In genomic region chr2:103552775-103553174, GRCh38 we compare ENCODE assay signal across 1 cellular context.
TF ChIP-seq lines count a peak whose summit lies in the region.

No MANE protein-coding gene starts in this region.

TF ChIP-seq in K562, 482 proteins besides CTCF, POLR2A, EP300 and RAD21 (continued from another document):
- TF ChIP-seq MITF (IDR thresholded peaks at IDR 0.05) (no peak), KAT2B (IDR thresholded peaks at IDR 0.05; ENCODE audit: low read depth, low read length) (no peak), TBP (optimal IDR thresholded peaks at IDR 0.05; ENCODE audit: low read depth, low read length) (no peak), RUNX1 (IDR thresholded peaks at IDR 0.05; ENCODE audit: low read depth) (no peak), ZNF277 (CRISPR knock-in tag; IDR thresholded peaks at IDR 0.05; ENCODE audit: borderline replicate concordance) (no peak), NFE2L1 (tag; IDR thresholded peaks at IDR 0.05; ENCODE audit: borderline replicate concordance, low read depth) (peak; percentile 58; the same call in 1 of the 2 replicates), SNIP1 (IDR thresholded peaks at IDR 0.05; ENCODE audit: low read depth) (no peak), PTBP1 (IDR thresholded peaks at IDR 0.05; ENCODE audit: low read depth, low read length) (no peak), ATF7 (IDR thresholded peaks at IDR 0.05) (no peak), SIRT6 (IDR thresholded peaks at IDR 0.05; ENCODE audit: low read depth, low read length) (no peak), TAF9B (IDR thresholded peaks at IDR 0.05; ENCODE audit: partially characterized antibody) (no peak), MAFK (IDR thresholded peaks at IDR 0.05; ENCODE audit: low read length) (peak; percentile 40; the same call in 1 of the 2 replicates), MGA (IDR thresholded peaks at IDR 0.05) (no peak), ZNF146 (CRISPR knock-in tag; IDR thresholded peaks at IDR 0.05; ENCODE audit: unreplicated experiment) (no peak), RCOR1 (IDR thresholded peaks at IDR 0.05; ENCODE audit: borderline replicate concordance in 1 of 2, low read depth in 2 of 2, low read length in 2 of 2) (no peak), FIP1L1 (IDR thresholded peaks at IDR 0.05; ENCODE audit: low read depth, low read length, poor library complexity, severe bottlenecking) (no peak), CHD1 (IDR thresholded peaks at IDR 0.05; ENCODE audit: low read length) (no peak), MAFF (IDR thresholded peaks at IDR 0.05; ENCODE audit: low read length) (peak; percentile 47), ZNF696 (CRISPR knock-in tag; conservative IDR thresholded peaks at IDR 0.05) (no peak), TAF1 (IDR thresholded peaks at IDR 0.05; ENCODE audit: control insufficient read depth, extremely low read depth, insufficient read depth, low read length, severe bottlenecking) (no peak), ZKSCAN3 (CRISPR knock-in tag; IDR thresholded peaks at IDR 0.05) (no peak), PURB (CRISPR knock-in tag; IDR thresholded peaks at IDR 0.05; ENCODE audit: low read depth) (no peak), HNRNPK (IDR thresholded peaks at IDR 0.05; ENCODE audit: low read depth, low read length, poor library complexity, severe bottlenecking) (no peak), MBD2 (IDR thresholded peaks at IDR 0.05; ENCODE audit: borderline replicate concordance, low read depth) (no peak), CSDE1 (IDR thresholded peaks at IDR 0.05) (no peak), LARP7 (IDR thresholded peaks at IDR 0.05) (no peak), TEAD4 (IDR thresholded peaks at IDR 0.05; ENCODE audit: low read length) (no peak), TEAD4 (CRISPR knock-in tag; IDR thresholded peaks at IDR 0.05; ENCODE audit: borderline replicate concordance) (no peak), CXXC5 (CRISPR knock-in tag; IDR thresholded peaks at IDR 0.05) (no peak), ZNF224 (CRISPR knock-in tag; IDR thresholded peaks at IDR 0.05) (no peak), MTA3 (IDR thresholded peaks at IDR 0.05; ENCODE audit: borderline replicate concordance) (no peak), NR2C2 (CRISPR knock-in tag; IDR thresholded peaks at IDR 0.05) (no peak), NR2C2 (tag; IDR thresholded peaks at IDR 0.05) (no peak), ZNF347 (CRISPR knock-in tag; IDR thresholded peaks at IDR 0.05; ENCODE audit: low read depth) (no peak), EP400 (IDR thresholded peaks at IDR 0.05) (no peak), SIN3B (IDR thresholded peaks at IDR 0.05; ENCODE audit: low read depth) (no peak), ZNF316 (IDR thresholded peaks at IDR 0.05) (peak; percentile 73), BRF1 (IDR thresholded peaks at IDR 0.05; ENCODE audit: borderline replicate concordance, extremely low read depth, insufficient read length) (no peak), SP1 (CRISPR knock-in tag; IDR thresholded peaks at IDR 0.05) (no peak), ZNF699 (CRISPR knock-in tag; IDR thresholded peaks at IDR 0.05; ENCODE audit: insufficient replicate concordance) (no peak)
- TF ChIP-seq, protein P1, sequence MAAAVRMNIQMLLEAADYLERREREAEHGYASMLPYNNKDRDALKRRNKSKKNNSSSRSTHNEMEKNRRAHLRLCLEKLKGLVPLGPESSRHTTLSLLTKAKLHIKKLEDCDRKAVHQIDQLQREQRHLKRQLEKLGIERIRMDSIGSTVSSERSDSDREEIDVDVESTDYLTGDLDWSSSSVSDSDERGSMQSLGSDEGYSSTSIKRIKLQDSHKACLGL (CRISPR knock-in tag; IDR thresholded peaks at IDR 0.05; ENCODE audit: borderline replicate concordance, poor library complexity, severe bottlenecking) = no peak
- TF ChIP-seq, protein P2, sequence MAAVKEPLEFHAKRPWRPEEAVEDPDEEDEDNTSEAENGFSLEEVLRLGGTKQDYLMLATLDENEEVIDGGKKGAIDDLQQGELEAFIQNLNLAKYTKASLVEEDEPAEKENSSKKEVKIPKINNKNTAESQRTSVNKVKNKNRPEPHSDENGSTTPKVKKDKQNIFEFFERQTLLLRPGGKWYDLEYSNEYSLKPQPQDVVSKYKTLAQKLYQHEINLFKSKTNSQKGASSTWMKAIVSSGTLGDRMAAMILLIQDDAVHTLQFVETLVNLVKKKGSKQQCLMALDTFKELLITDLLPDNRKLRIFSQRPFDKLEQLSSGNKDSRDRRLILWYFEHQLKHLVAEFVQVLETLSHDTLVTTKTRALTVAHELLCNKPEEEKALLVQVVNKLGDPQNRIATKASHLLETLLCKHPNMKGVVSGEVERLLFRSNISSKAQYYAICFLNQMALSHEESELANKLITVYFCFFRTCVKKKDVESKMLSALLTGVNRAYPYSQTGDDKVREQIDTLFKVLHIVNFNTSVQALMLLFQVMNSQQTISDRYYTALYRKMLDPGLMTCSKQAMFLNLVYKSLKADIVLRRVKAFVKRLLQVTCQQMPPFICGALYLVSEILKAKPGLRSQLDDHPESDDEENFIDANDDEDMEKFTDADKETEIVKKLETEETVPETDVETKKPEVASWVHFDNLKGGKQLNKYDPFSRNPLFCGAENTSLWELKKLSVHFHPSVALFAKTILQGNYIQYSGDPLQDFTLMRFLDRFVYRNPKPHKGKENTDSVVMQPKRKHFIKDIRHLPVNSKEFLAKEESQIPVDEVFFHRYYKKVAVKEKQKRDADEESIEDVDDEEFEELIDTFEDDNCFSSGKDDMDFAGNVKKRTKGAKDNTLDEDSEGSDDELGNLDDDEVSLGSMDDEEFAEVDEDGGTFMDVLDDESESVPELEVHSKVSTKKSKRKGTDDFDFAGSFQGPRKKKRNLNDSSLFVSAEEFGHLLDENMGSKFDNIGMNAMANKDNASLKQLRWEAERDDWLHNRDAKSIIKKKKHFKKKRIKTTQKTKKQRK (IDR thresholded peaks at IDR 0.05; ENCODE audit: borderline replicate concordance, low read depth, low read length) = no peak
- TF ChIP-seq, protein P3, sequence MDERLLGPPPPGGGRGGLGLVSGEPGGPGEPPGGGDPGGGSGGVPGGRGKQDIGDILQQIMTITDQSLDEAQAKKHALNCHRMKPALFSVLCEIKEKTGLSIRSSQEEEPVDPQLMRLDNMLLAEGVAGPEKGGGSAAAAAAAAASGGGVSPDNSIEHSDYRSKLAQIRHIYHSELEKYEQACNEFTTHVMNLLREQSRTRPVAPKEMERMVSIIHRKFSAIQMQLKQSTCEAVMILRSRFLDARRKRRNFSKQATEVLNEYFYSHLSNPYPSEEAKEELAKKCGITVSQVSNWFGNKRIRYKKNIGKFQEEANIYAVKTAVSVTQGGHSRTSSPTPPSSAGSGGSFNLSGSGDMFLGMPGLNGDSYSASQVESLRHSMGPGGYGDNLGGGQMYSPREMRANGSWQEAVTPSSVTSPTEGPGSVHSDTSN (CRISPR knock-in tag; IDR thresholded peaks at IDR 0.05; ENCODE audit: low read depth) = no peak
- TF ChIP-seq, protein P3 (tag; conservative IDR thresholded peaks at IDR 0.05; ENCODE audit: low read depth) = no peak
TF ChIP-seq in K562: peak in this region for 7.
